In the genomic region with DNA sequence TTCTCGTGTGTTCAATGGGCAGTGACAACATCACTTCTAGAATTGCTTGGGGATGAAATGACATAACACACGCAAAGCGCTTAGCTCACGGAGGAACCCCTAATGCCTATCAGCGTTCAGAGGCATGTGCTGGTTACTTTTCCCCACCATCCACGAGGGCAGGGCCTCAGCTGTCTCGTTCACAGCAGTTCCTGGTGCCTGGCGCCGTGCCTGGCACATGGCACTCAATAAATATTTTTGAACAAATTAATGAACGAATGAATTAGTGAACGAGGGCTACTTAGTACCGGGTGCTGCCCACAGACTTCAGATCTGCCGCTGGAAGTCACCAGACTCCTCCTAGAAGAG, we compare ENCODE assay signal across 1 cellular context.
TF ChIP-seq lines count a peak whose summit lies in the region.

No MANE protein-coding gene starts in this region.

TF ChIP-seq in HepG2, 621 proteins besides CTCF, POLR2A, EP300 and RAD21 (continued from another document):
- TF ChIP-seq LCORL (IDR thresholded peaks at IDR 0.05) (no peak), LCORL (CRISPR knock-in tag; IDR thresholded peaks at IDR 0.05) (0 out of 2 replicates have a peak, but pooled peaks have one; percentile 11), ZNF713 (CRISPR knock-in tag; IDR thresholded peaks at IDR 0.05) (no peak), ZMYM2 (CRISPR knock-in tag; IDR thresholded peaks at IDR 0.05) (0 out of 2 replicates have a peak, but pooled peaks have one; percentile 33), SP4 (CRISPR knock-in tag; IDR thresholded peaks at IDR 0.05) (no peak), ZNF251 (CRISPR knock-in tag; IDR thresholded peaks at IDR 0.05) (no peak), ZBTB3 (CRISPR knock-in tag; IDR thresholded peaks at IDR 0.05; ENCODE audit: borderline replicate concordance, low read depth) (no peak), MATR3 (CRISPR knock-in tag; IDR thresholded peaks at IDR 0.05) (no peak), ZNF235 (CRISPR knock-in tag; IDR thresholded peaks at IDR 0.05; ENCODE audit: borderline replicate concordance) (no peak), ZNF138 (CRISPR knock-in tag; IDR thresholded peaks at IDR 0.05; ENCODE audit: low read depth) (no peak), DNMT1 (CRISPR knock-in tag; IDR thresholded peaks at IDR 0.05) (no peak), CHD2 (IDR thresholded peaks at IDR 0.05; ENCODE audit: low read depth, low read length) (no peak), ZNF619 (CRISPR knock-in tag; IDR thresholded peaks at IDR 0.05) (no peak), RCOR2 (CRISPR knock-in tag; IDR thresholded peaks at IDR 0.05) (no peak), ZNF605 (CRISPR knock-in tag; IDR thresholded peaks at IDR 0.05) (peak; percentile 62; the same call in 1 of the 2 replicates), SOX6 (IDR thresholded peaks at IDR 0.05) (no peak), SOX6 (CRISPR knock-in tag; IDR thresholded peaks at IDR 0.05) (no peak), SPEN (CRISPR knock-in tag; IDR thresholded peaks at IDR 0.05; ENCODE audit: low read depth) (0 out of 2 replicates have a peak, but pooled peaks have one; percentile 11), ZFP1 (CRISPR knock-in tag; IDR thresholded peaks at IDR 0.05) (no peak), MXD4 (CRISPR knock-in tag; IDR thresholded peaks at IDR 0.05) (no peak), FOSL2 (CRISPR knock-in tag; IDR thresholded peaks at IDR 0.05) (no peak), TBL1XR1 (IDR thresholded peaks at IDR 0.05; ENCODE audit: borderline replicate concordance, low read length, partially characterized antibody) (no peak), TBX2 (CRISPR knock-in tag; IDR thresholded peaks at IDR 0.05; ENCODE audit: borderline replicate concordance) (no peak), PCBP2 (optimal IDR thresholded peaks at IDR 0.05; ENCODE audit: low read depth, low read length, poor library complexity, severe bottlenecking) (no peak)
- TF ChIP-seq, protein P1, sequence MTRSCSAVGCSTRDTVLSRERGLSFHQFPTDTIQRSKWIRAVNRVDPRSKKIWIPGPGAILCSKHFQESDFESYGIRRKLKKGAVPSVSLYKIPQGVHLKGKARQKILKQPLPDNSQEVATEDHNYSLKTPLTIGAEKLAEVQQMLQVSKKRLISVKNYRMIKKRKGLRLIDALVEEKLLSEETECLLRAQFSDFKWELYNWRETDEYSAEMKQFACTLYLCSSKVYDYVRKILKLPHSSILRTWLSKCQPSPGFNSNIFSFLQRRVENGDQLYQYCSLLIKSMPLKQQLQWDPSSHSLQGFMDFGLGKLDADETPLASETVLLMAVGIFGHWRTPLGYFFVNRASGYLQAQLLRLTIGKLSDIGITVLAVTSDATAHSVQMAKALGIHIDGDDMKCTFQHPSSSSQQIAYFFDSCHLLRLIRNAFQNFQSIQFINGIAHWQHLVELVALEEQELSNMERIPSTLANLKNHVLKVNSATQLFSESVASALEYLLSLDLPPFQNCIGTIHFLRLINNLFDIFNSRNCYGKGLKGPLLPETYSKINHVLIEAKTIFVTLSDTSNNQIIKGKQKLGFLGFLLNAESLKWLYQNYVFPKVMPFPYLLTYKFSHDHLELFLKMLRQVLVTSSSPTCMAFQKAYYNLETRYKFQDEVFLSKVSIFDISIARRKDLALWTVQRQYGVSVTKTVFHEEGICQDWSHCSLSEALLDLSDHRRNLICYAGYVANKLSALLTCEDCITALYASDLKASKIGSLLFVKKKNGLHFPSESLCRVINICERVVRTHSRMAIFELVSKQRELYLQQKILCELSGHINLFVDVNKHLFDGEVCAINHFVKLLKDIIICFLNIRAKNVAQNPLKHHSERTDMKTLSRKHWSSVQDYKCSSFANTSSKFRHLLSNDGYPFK (CRISPR knock-in tag; IDR thresholded peaks at IDR 0.05; ENCODE audit: borderline replicate concordance) = peak; percentile 34; the same call in 1 of the 2 replicates
- TF ChIP-seq, protein P2, sequence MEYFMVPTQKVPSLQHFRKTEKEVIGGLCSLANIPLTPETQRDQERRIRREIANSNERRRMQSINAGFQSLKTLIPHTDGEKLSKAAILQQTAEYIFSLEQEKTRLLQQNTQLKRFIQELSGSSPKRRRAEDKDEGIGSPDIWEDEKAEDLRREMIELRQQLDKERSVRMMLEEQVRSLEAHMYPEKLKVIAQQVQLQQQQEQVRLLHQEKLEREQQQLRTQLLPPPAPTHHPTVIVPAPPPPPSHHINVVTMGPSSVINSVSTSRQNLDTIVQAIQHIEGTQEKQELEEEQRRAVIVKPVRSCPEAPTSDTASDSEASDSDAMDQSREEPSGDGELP (IDR thresholded peaks at IDR 0.05; ENCODE audit: borderline replicate concordance, low read depth) = no peak
- TF ChIP-seq, protein P3, sequence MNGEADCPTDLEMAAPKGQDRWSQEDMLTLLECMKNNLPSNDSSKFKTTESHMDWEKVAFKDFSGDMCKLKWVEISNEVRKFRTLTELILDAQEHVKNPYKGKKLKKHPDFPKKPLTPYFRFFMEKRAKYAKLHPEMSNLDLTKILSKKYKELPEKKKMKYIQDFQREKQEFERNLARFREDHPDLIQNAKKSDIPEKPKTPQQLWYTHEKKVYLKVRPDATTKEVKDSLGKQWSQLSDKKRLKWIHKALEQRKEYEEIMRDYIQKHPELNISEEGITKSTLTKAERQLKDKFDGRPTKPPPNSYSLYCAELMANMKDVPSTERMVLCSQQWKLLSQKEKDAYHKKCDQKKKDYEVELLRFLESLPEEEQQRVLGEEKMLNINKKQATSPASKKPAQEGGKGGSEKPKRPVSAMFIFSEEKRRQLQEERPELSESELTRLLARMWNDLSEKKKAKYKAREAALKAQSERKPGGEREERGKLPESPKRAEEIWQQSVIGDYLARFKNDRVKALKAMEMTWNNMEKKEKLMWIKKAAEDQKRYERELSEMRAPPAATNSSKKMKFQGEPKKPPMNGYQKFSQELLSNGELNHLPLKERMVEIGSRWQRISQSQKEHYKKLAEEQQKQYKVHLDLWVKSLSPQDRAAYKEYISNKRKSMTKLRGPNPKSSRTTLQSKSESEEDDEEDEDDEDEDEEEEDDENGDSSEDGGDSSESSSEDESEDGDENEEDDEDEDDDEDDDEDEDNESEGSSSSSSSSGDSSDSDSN (CRISPR knock-in tag; IDR thresholded peaks at IDR 0.05) = 0 out of 2 replicates have a peak, but pooled peaks have one; percentile 2
- TF ChIP-seq, protein P4, sequence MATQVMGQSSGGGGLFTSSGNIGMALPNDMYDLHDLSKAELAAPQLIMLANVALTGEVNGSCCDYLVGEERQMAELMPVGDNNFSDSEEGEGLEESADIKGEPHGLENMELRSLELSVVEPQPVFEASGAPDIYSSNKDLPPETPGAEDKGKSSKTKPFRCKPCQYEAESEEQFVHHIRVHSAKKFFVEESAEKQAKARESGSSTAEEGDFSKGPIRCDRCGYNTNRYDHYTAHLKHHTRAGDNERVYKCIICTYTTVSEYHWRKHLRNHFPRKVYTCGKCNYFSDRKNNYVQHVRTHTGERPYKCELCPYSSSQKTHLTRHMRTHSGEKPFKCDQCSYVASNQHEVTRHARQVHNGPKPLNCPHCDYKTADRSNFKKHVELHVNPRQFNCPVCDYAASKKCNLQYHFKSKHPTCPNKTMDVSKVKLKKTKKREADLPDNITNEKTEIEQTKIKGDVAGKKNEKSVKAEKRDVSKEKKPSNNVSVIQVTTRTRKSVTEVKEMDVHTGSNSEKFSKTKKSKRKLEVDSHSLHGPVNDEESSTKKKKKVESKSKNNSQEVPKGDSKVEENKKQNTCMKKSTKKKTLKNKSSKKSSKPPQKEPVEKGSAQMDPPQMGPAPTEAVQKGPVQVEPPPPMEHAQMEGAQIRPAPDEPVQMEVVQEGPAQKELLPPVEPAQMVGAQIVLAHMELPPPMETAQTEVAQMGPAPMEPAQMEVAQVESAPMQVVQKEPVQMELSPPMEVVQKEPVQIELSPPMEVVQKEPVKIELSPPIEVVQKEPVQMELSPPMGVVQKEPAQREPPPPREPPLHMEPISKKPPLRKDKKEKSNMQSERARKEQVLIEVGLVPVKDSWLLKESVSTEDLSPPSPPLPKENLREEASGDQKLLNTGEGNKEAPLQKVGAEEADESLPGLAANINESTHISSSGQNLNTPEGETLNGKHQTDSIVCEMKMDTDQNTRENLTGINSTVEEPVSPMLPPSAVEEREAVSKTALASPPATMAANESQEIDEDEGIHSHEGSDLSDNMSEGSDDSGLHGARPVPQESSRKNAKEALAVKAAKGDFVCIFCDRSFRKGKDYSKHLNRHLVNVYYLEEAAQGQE (IDR thresholded peaks at IDR 0.05; ENCODE audit: borderline replicate concordance in 1 of 2, low read depth in 1 of 2, low read length in 2 of 2) = no peak
